ENCODE assay signal across 9 cellular contexts in the genomic region with DNA sequence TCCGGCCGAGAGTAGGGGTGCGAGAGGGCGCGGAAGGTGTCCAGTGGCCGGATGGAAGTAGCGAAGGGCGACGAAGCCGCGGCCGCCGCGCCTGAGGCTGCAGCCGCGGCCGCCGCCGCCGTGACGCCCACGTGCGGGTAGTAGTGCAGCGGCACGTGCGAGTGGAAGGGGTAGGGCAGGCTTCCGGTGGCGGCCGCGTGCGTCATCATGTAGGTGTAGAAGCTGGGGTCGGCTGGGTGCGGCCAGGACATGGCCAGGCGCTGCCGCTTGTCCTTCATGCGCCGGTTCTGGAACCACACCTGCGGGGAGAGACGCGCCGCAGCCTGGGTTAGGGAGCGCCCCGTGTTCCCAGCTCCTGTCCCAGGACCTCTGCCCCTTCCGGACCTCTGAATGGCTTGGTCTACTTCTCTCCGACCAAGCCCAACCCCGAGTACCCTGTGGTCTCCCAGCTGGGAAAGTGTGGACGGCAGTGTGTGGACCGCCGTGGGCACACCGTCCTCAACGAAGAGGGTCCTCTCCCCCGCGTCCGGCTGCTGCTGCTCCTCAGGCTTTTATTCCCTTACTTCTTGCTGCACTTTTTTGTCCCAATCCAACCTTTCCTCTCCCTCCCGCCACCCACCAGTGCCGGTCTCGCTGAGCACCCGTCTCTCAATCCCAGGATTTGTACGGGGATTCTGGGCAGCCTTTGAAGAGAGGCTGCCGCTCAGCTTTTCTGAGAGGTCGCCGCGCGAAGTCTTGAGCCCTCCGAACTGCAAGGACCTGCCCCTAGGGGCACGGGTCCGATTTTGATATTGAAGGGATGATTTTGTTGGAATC. TPM values are rescaled to one million over a fixed set of nuclear protein-coding genes. Genes with fewer than 3 reads are reported as not detected.
DNase-seq lines count a peak whose midpoint lies in the region; ATAC-seq and TF ChIP-seq lines count a peak whose summit lies in the region.
"Had no signal": no experiment of that assay in that cellular context is flagged by ENCODE, and none has a peak within 500 bp of the region (broad histone marks: within the 10 kb centered on the region; RNA-seq: fewer than 3 reads in every experiment).

No MANE protein-coding gene starts in this region.

- H3K4me2 ChIP-seq in GM23248 (ENCODE audit: unreplicated experiment) = no peak overlapping the region

- ATAC-seq in naive thymus-derived CD4-positive, alpha-beta T cell = no peak
- no peak for ATAC-seq in HG02885 (IDR thresholded peaks at IDR 0.05; ENCODE audit: poor library complexity, unreplicated experiment)
- no peak for ATAC-seq in GM18498 (IDR thresholded peaks at IDR 0.05; ENCODE audit: unreplicated experiment)
- ATAC-seq in GM18505 (IDR thresholded peaks at IDR 0.05; ENCODE audit: unreplicated experiment) = no peak

- H3K27ac ChIP-seq in GM23248 = no peak overlapping the region
- H3K27ac ChIP-seq in naive thymus-derived CD4-positive, alpha-beta T cell (ENCODE audit: low read depth, low read length) = no peak overlapping the region

- peaks cover 48% of the 10 kb centered on the region for H3K27me3 Mint-ChIP-seq in activated naive CD8-positive, alpha-beta T cell
- H3K27me3 Mint-ChIP-seq in naive thymus-derived CD4-positive, alpha-beta T cell = peaks cover 64 to 81% (median 78%) of the 10 kb centered on the region in 5 donors

- POLR2A ChIA-PET in BJ (lab: Charles Lee) = no interaction called here
- POLR2A ChIA-PET in naive thymus-derived CD4-positive, alpha-beta T cell (lab: Charles Lee) = no interaction called here

- 11 to 13% methylated on average over 66 to 67 of the region's 67 CpGs for WGBS in GM23248 (ENCODE audit: low coverage in 1 of 2, low lambda C conversion rate in 2 of 2, missing lambda C conversion rate in 2 of 2), 2 experiments

- no peaks in the 10 kb centered on the region for H3K79me2 ChIP-seq in GM23248 (ENCODE audit: insufficient read depth)

- H3K27ac Mint-ChIP-seq in activated naive CD8-positive, alpha-beta T cell = peak overlapping the region; percentile 85
- H3K27ac Mint-ChIP-seq in naive thymus-derived CD4-positive, alpha-beta T cell = peak overlapping the region; percentile 71 to 98 (median 87)

- peaks cover 7% of the 10 kb centered on the region for H3K4me1 Mint-ChIP-seq in activated naive CD8-positive, alpha-beta T cell (ENCODE audit: low read depth)
- peaks cover 0 to 29% (median 15%) of the 10 kb centered on the region in 7 donors for H3K4me1 Mint-ChIP-seq in naive thymus-derived CD4-positive, alpha-beta T cell

- in situ Hi-C loops in GM23248 (cut with MboI) = no loop called here

- H3K4me3 ChIP-seq in BJ (ENCODE audit: low read depth, low read length) (peak overlapping the region; percentile 12; the same call in 1 of the 2 replicates), GM23248 (peak overlapping the region; percentile 63)
- H3K4me3 ChIP-seq in naive thymus-derived CD4-positive, alpha-beta T cell (ENCODE audit: low read length) = no peak overlapping the region

- H3K9me3 ChIP-seq in GM23248 (ENCODE audit: low read depth) = no peaks in the 10 kb centered on the region
- H3K9me3 ChIP-seq in naive thymus-derived CD4-positive, alpha-beta T cell (ENCODE audit: control insufficient read depth in 2 of 3, low read length in 3 of 3) = peaks cover 0 to 64% (median 8%) of the 10 kb centered on the region in 3 experiments

- CTCF ChIA-PET in BJ (lab: Yijun Ruan, JAX) = interaction anchor here (0.8 to 4.9 kb wide), 14 partner anchors 8 to 711 kb away, joined by 3 to 75 read pairs (median 4); a partner anchor contains a TSS
- CTCF ChIA-PET in naive thymus-derived CD4-positive, alpha-beta T cell (lab: Charles Lee) = no interaction called here

- H3K9me2 ChIP-seq in GM23248 (ENCODE audit: insufficient read depth) = no peaks in the 10 kb centered on the region

- H3K36me3 ChIP-seq in BJ (ENCODE audit: control insufficient read depth, insufficient read depth, low read length) (no peaks in the 10 kb centered on the region), GM23248 (ENCODE audit: low read depth) (no peaks in the 10 kb centered on the region)
- no peaks in the 10 kb centered on the region for H3K36me3 ChIP-seq in naive thymus-derived CD4-positive, alpha-beta T cell (ENCODE audit: control insufficient read depth in 2 of 3, insufficient read depth in 3 of 3, low read length in 3 of 3)

- intact Hi-C loops in naive thymus-derived CD4-positive, alpha-beta T cell (cut with micrococcal nuclease) = loop anchor here (1.0 to 10.0 kb wide), 2 partner anchors 27 to 1746 kb away; a partner anchor contains a TSS

- peaks cover 12% of the 10 kb centered on the region for H3K36me3 Mint-ChIP-seq in activated naive CD8-positive, alpha-beta T cell
- H3K36me3 Mint-ChIP-seq in naive thymus-derived CD4-positive, alpha-beta T cell = peaks cover 0 to 42% (median 5%) of the 10 kb centered on the region in 5 donors

- H3K4me3 Mint-ChIP-seq in activated naive CD8-positive, alpha-beta T cell = peak overlapping the region; percentile 40
- peak overlapping the region; percentile 30 to 79 (median 56) for H3K4me3 Mint-ChIP-seq in naive thymus-derived CD4-positive, alpha-beta T cell

- peaks cover 15% of the 10 kb centered on the region for H3K9me3 Mint-ChIP-seq in activated naive CD8-positive, alpha-beta T cell (ENCODE audit: low read depth)
- peaks cover 7 to 84% (median 50%) of the 10 kb centered on the region in 11 donors for H3K9me3 Mint-ChIP-seq in naive thymus-derived CD4-positive, alpha-beta T cell

- no peaks in the 10 kb centered on the region for H3F3A ChIP-seq in GM23248 (ENCODE audit: insufficient read depth)

- no peaks in the 10 kb centered on the region for H3K4me1 ChIP-seq in GM23248 (ENCODE audit: insufficient read depth)
- peaks cover 0 to 7% of the 10 kb centered on the region in 2 donors for H3K4me1 ChIP-seq in naive thymus-derived CD4-positive, alpha-beta T cell (ENCODE audit: control insufficient read depth in 2 of 2, insufficient read depth in 2 of 2, low read length in 2 of 2)

- H4K20me1 ChIP-seq in GM23248 (ENCODE audit: insufficient read depth) = no peaks in the 10 kb centered on the region

- no peak for DNase-seq in BJ (ENCODE audit: low read depth)
- DNase-seq in GM23248 = peak; percentile 75
- DNase-seq in naive thymus-derived CD4-positive, alpha-beta T cell = no peak
- DNase-seq in NCI-H526 treated with DMSO at 0.1 percent for 48 hours (lab: John Stamatoyannopoulos, UW) = no peak

- no peak for TF ChIP-seq POLR2A in GM18505 (IDR thresholded peaks at IDR 0.05; ENCODE audit: borderline replicate concordance, extremely low read depth, insufficient read depth, insufficient read length)

- H2AFZ ChIP-seq in GM23248 = peak overlapping the region; percentile 50

- H3K27me3 ChIP-seq in BJ (ENCODE audit: control insufficient read depth, insufficient read depth, low read length) = peaks cover 52% of the 10 kb centered on the region
- peaks cover 91% of the 10 kb centered on the region for H3K27me3 ChIP-seq in GM23248 (replicated peaks; ENCODE audit: insufficient read depth)
- peaks cover 36 to 81% of the 10 kb centered on the region in 2 donors for H3K27me3 ChIP-seq in naive thymus-derived CD4-positive, alpha-beta T cell (ENCODE audit: control insufficient read depth in 2 of 2, insufficient read depth in 2 of 2, low read length in 2 of 2)

- no peak overlapping the region for H3K9ac ChIP-seq in GM23248

- TF ChIP-seq CTCF in BJ (IDR thresholded peaks at IDR 0.05; ENCODE audit: insufficient read depth, low read depth, low read length) = no peak

RNA-seq across cellular contexts. Expression of a gene that starts 3.0 kb away (rescaled TPM):
- polyA plus RNA-seq in BJ (2011; rRNA removed) (not detected in 2 replicates), GM23248 (2016; fragmentation: Nextera tagmentation; extraction: Ambion mirVana) (not detected in 2 replicates)
- not detected in 2 replicates for polyA minus RNA-seq in BJ (2011; rRNA and poly(A)+ RNA removed)
- total RNA-seq in GM23248 (2014; rRNA removed; shearing (Covaris generic)) = not detected in 2 replicates
- not detected for total RNA-seq in naive thymus-derived CD4-positive, alpha-beta T cell
- polyA plus RNA-seq in naive thymus-derived CD4-positive, alpha-beta T cell = not detected
- total RNA-seq: kidney epithelial cell had no signal

RNA-seq across cellular contexts. Expression of a gene that starts 11.8 kb away (rescaled TPM):
- polyA plus RNA-seq in BJ (2011; rRNA removed) (0.43 and 0.71 TPM in 2 replicates), GM23248 (2016; fragmentation: Nextera tagmentation; extraction: Ambion mirVana) (1.9 and 2.4 TPM in 2 replicates)
- 0.26 and 0.62 TPM in 2 replicates for polyA minus RNA-seq in BJ (2011; rRNA and poly(A)+ RNA removed)
- total RNA-seq in GM23248 (2014; rRNA removed; shearing (Covaris generic)) = 1.0 and 3.8 TPM in 2 replicates
- total RNA-seq in naive thymus-derived CD4-positive, alpha-beta T cell = not detected
- polyA plus RNA-seq in naive thymus-derived CD4-positive, alpha-beta T cell = not detected
- total RNA-seq: kidney epithelial cell had no signal

RNA-seq across cellular contexts. Expression of a gene that starts 18.8 kb away (rescaled TPM):
- polyA plus RNA-seq in BJ (2011; rRNA removed) = not detected in 2 replicates
- not detected in 2 replicates for polyA minus RNA-seq in BJ (2011; rRNA and poly(A)+ RNA removed)
- total RNA-seq in GM23248 (2014; rRNA removed; shearing (Covaris generic)) = 0.22 TPM in 1 of 2 replicates, not detected in the other
- 0.14 and 0.19 TPM in 2 replicates for polyA plus RNA-seq in GM23248 (2016; fragmentation: Nextera tagmentation; extraction: Ambion mirVana)
- total RNA-seq in naive thymus-derived CD4-positive, alpha-beta T cell = not detected
- not detected for polyA plus RNA-seq in naive thymus-derived CD4-positive, alpha-beta T cell
- total RNA-seq: kidney epithelial cell had no signal

RNA-seq across cellular contexts. Expression of a gene that starts 26.3 kb away (rescaled TPM):
- 9.8 and 9.9 TPM in 2 replicates for polyA plus RNA-seq in BJ (2011; rRNA removed)
- 2.1 and 3.4 TPM in 2 replicates for polyA minus RNA-seq in BJ (2011; rRNA and poly(A)+ RNA removed)
- total RNA-seq in GM23248 (2014; rRNA removed; shearing (Covaris generic)) = 28.4 and 31.6 TPM in 2 replicates
- 27.7 and 30.0 TPM in 2 replicates for polyA plus RNA-seq in GM23248 (2016; fragmentation: Nextera tagmentation; extraction: Ambion mirVana)
- total RNA-seq in naive thymus-derived CD4-positive, alpha-beta T cell = not detected
- not detected for polyA plus RNA-seq in naive thymus-derived CD4-positive, alpha-beta T cell

RNA-seq across cellular contexts. Expression of a gene that starts 35.8 kb away (rescaled TPM):
- 11.0 and 12.6 TPM in 2 replicates for polyA plus RNA-seq in BJ (2011; rRNA removed)
- polyA minus RNA-seq in BJ (2011; rRNA and poly(A)+ RNA removed) = 3.4 and 5.9 TPM in 2 replicates
- 17.2 and 23.5 TPM in 2 replicates for total RNA-seq in GM23248 (2014; rRNA removed; shearing (Covaris generic))
- 10.9 and 16.0 TPM in 2 replicates for polyA plus RNA-seq in GM23248 (2016; fragmentation: Nextera tagmentation; extraction: Ambion mirVana)
- not detected for total RNA-seq in naive thymus-derived CD4-positive, alpha-beta T cell
- polyA plus RNA-seq in naive thymus-derived CD4-positive, alpha-beta T cell = not detected
